In genomic region chr10:91296471-91296870, GRCh38 we compare ENCODE assay signal across 8 cellular contexts.
A peak's percentile ranks its signal among the peaks of the same experiment; 100 is the strongest.
DNase-seq lines count a peak whose midpoint lies in the region; TF ChIP-seq lines count a peak whose summit lies in the region.

No MANE protein-coding gene starts in this region.

- H3K27me3 ChIP-seq in spleen (replicated peaks in 1 of 7): peaks cover 0 to 6% (median 0%) of the 10 kb centered on the region in 7 donors

- no peak for TF ChIP-seq POLR2A in spleen (IDR thresholded peaks at IDR 0.05)

- H3K9me3 ChIP-seq in spleen: no peaks in the 10 kb centered on the region

- no peaks in the 10 kb centered on the region for H3K9me3 Mint-ChIP-seq in nephron progenitor cell
- H3K9me3 Mint-ChIP-seq in activated T-cell treated with anti-CD3 and anti-CD28 coated beads, Interleukin-2, amount 50 U/mL, for 24 hours: no peaks in the 10 kb centered on the region

- H3K4me1 ChIP-seq in spleen: peaks cover 3 to 15% (median 10%) of the 10 kb centered on the region in 6 donors

- no peak overlapping the region for H3K4me3 Mint-ChIP-seq in nephron progenitor cell
- no peak overlapping the region for H3K4me3 Mint-ChIP-seq in activated T-cell treated with anti-CD3 and anti-CD28 coated beads, Interleukin-2, amount 50 U/mL, for 24 hours

- no peak overlapping the region for H3K27ac Mint-ChIP-seq in nephron progenitor cell
- H3K27ac Mint-ChIP-seq in activated T-cell treated with anti-CD3 and anti-CD28 coated beads, Interleukin-2, amount 50 U/mL, for 24 hours: no peak overlapping the region

- intact Hi-C loops in spleen (cut with DNase I; ENCODE audit: low total_unique reads): no loop called here

- TF ChIP-seq CTCF in LNCaP clone FGC (IDR thresholded peaks at IDR 0.05; ENCODE audit: control insufficient read depth, extremely low read depth, insufficient read depth) (peak; percentile 58), astrocyte of the spinal cord (IDR thresholded peaks at IDR 0.05; ENCODE audit: low read depth, low read length) (peak; percentile 36), nephron progenitor cell (IDR thresholded peaks at IDR 0.05) (peak; percentile 32), spleen (IDR thresholded peaks at IDR 0.05 in 8 of 11, conservative IDR thresholded peaks at IDR 0.05 in 3 of 11) (no peak)

- H3K4me3 ChIP-seq in LNCaP clone FGC (ENCODE audit: low read depth, low read length) (no peak overlapping the region), astrocyte of the spinal cord (ENCODE audit: low read depth, low read length) (no peak overlapping the region), spleen (no peak overlapping the region)

- WGBS in spleen, 5 donors: 34 to 47% (median 37%) methylated on average over 2 of the region's 2 CpGs

- H3K27me3 Mint-ChIP-seq in nephron progenitor cell (ENCODE audit: low read depth, poor library complexity): no peaks in the 10 kb centered on the region
- peaks cover 12% of the 10 kb centered on the region for H3K27me3 Mint-ChIP-seq in activated T-cell treated with anti-CD3 and anti-CD28 coated beads, Interleukin-2, amount 50 U/mL, for 24 hours

- in situ Hi-C loops in astrocyte of the spinal cord (cut with HindIII; ENCODE audit: low sequenced_read_pairs): no loop called here

- H3K36me3 Mint-ChIP-seq in nephron progenitor cell (ENCODE audit: low read depth): no peaks in the 10 kb centered on the region
- H3K36me3 Mint-ChIP-seq in activated T-cell treated with anti-CD3 and anti-CD28 coated beads, Interleukin-2, amount 50 U/mL, for 24 hours (ENCODE audit: low read depth): no peaks in the 10 kb centered on the region

- peak; percentile 56 for DNase-seq in NCI-H146 (lab: John Stamatoyannopoulos, UW)
- DNase-seq in NCI-H146 treated with DMSO at 0.1 percent for 48 hours (lab: John Stamatoyannopoulos, UW; ENCODE audit: unreplicated experiment): no peak
- peak; percentile 63 for DNase-seq in LNCaP clone FGC (ENCODE audit: low read depth)
- DNase-seq in astrocyte of the spinal cord (ENCODE audit: low read depth, low spot score): no peak
- no peak for DNase-seq in nephron progenitor cell
- no peak for DNase-seq in spleen
- DNase-seq in activated T-cell treated with anti-CD3 and anti-CD28 coated beads, Interleukin-2, amount 50 U/mL, for 24 hours: no peak
- no peak for DNase-seq in activated effector memory CD4-positive, alpha-beta T cell treated with Interleukin-2 at 50 U/mL for 16 hours

- H3K4me1 Mint-ChIP-seq in nephron progenitor cell: peaks cover 12% of the 10 kb centered on the region
- peaks cover 9% of the 10 kb centered on the region for H3K4me1 Mint-ChIP-seq in activated T-cell treated with anti-CD3 and anti-CD28 coated beads, Interleukin-2, amount 50 U/mL, for 24 hours (ENCODE audit: low read depth)

- H3K36me3 ChIP-seq in spleen: no peaks in the 10 kb centered on the region

- H3K27ac ChIP-seq in spleen: no peak overlapping the region

Comparison
In these comparisons a context has a peak if more than half of its experiments do, and no peak if none do; other contexts are left out.
1. DNase-seq: peak in NCI-H146 (single experiment) and LNCaP clone FGC (single experiment); none in NCI-H146 treated with DMSO at 0.1 percent for 48 hours (single experiment), astrocyte of the spinal cord (single experiment), nephron progenitor cell (single experiment), spleen (single experiment), activated T-cell treated with anti-CD3 and anti-CD28 coated beads, Interleukin-2, amount 50 U/mL, for 24 hours (single experiment) and activated effector memory CD4-positive, alpha-beta T cell treated with Interleukin-2 at 50 U/mL for 16 hours (single experiment).
2. CTCF ChIP-seq: peak in LNCaP clone FGC (single experiment), astrocyte of the spinal cord (single experiment) and nephron progenitor cell (single experiment); none in spleen (0 of 11).